In genomic region chr20:13322198-13322597, GRCh38 we compare ENCODE assay signal across 13 cellular contexts.
"Had no signal": no experiment of that assay in that cellular context is flagged by ENCODE, and none has a peak within 500 bp of the region (broad histone marks: within the 10 kb centered on the region; RNA-seq: fewer than 3 reads in every experiment).

No MANE protein-coding gene starts in this region.

- H3K4me3 ChIP-seq: body of pancreas, lower lobe of right lung, upper lobe of left lung had no signal

- H3K9me3 Mint-ChIP-seq: central memory CD8-positive, alpha-beta T cell had no signal

- H3K36me3 ChIP-seq: lower lobe of right lung, upper lobe of left lung had no signal

- H3K4me1 ChIP-seq: body of pancreas, lower lobe of right lung, upper lobe of left lung had no signal

- H3K4me1 Mint-ChIP-seq: activated B cell treated with CpG ODN at 0.5 μM for 24 hours had no signal

- DNase-seq: activated B cell treated with CpG ODN at 0.5 μM for 24 hours; activated CD4-positive, alpha-beta T cell treated with anti-CD3 and anti-CD28 coated beads, Interleukin-2, amount 10 ng/mL, durations not matched to agents 7 days and 5 days; activated effector memory CD4-positive, alpha-beta T cell treated with Interleukin-2 at 50 U/mL for 16 hours; body of pancreas; effector memory CD4-positive, alpha-beta T cell; hypothalamus; left cardiac atrium; lower lobe of right lung; naive thymus-derived CD8-positive, alpha-beta T cell; T-helper 17 cell; upper lobe of left lung had no signal

- H3K27ac Mint-ChIP-seq: activated B cell treated with CpG ODN at 0.5 μM for 24 hours; activated CD4-positive, alpha-beta T cell treated with anti-CD3 and anti-CD28 coated beads, Interleukin-2, amount 10 ng/mL, durations not matched to agents 7 days and 5 days; activated naive CD4-positive, alpha-beta T cell treated with anti-CD3 and anti-CD28 coated beads, Interleukin-2, amount 50 U/mL, for 24 hours; T-helper 17 cell had no signal

- H3K27me3 ChIP-seq: body of pancreas, upper lobe of left lung had no signal

- H3K9me3 ChIP-seq: body of pancreas, lower lobe of right lung, upper lobe of left lung had no signal

- H3K27ac ChIP-seq: body of pancreas, lower lobe of right lung had no signal

- H3K4me3 Mint-ChIP-seq: activated B cell treated with CpG ODN at 0.5 μM for 24 hours; activated CD4-positive, alpha-beta T cell treated with anti-CD3 and anti-CD28 coated beads, Interleukin-2, amount 10 ng/mL, durations not matched to agents 7 days and 5 days; activated naive CD4-positive, alpha-beta T cell treated with anti-CD3 and anti-CD28 coated beads, Interleukin-2, amount 50 U/mL, for 24 hours; central memory CD8-positive, alpha-beta T cell; naive thymus-derived CD8-positive, alpha-beta T cell; T-helper 17 cell had no signal

- ATAC-seq: body of pancreas; left cardiac atrium; lower lobe of right lung; naive thymus-derived CD8-positive, alpha-beta T cell; T-helper 17 cell had no signal
